In genomic region chr7:143901360-143901709, GRCh38 we compare ENCODE assay signal across 8 cellular contexts. TPM values are rescaled to one million over a fixed set of nuclear protein-coding genes. Genes with fewer than 3 reads are reported as not detected.
A peak's percentile ranks its signal among the peaks of the same experiment; 100 is the strongest.
DNase-seq lines count a peak whose midpoint lies in the region; TF ChIP-seq lines count a peak whose summit lies in the region.

No MANE protein-coding gene starts in this region.

- peaks cover 6 to 16% (median 14%) of the 10 kb centered on the region in 4 donors for H3K4me1 ChIP-seq in liver (ENCODE audit: control insufficient read depth in 4 of 4, insufficient read depth in 4 of 4, low read length in 3 of 4)

- DNase-seq in NCI-H146 treated with DMSO at 0.1 percent for 48 hours (lab: John Stamatoyannopoulos, UW; ENCODE audit: unreplicated experiment): peak; percentile 11
- no peak for DNase-seq in NCI-H146 (lab: John Stamatoyannopoulos, UW)
- DNase-seq in NCI-H774 (lab: John Stamatoyannopoulos, UW): peak; percentile 62
- peak; percentile 72 for DNase-seq in choroid plexus epithelial cell (ENCODE audit: low read depth)
- peak; percentile 45 for DNase-seq in superior temporal gyrus (ENCODE audit: extremely low spot score)
- DNase-seq in activated gamma-delta T cell (lab: John Stamatoyannopoulos, UW): no peak
- DNase-seq in iPS-NIHi7 (ENCODE audit: extremely low spot score): no peak

- H3K4me3 ChIP-seq in choroid plexus epithelial cell (ENCODE audit: low read depth, low read length): peak overlapping the region; percentile 75
- H3K4me3 ChIP-seq in liver (ENCODE audit: low read depth in 1 of 3, low read length in 3 of 3): peak overlapping the region; percentile 62 to 91 (median 71)

- peak overlapping the region; percentile 69 to 87 for H3K9ac ChIP-seq in liver (ENCODE audit: low read depth in 1 of 2, low read length in 2 of 2)

- H3K9me3 ChIP-seq in liver (ENCODE audit: control insufficient read depth in 4 of 4, low read length in 3 of 4): no peaks in the 10 kb centered on the region

- TF ChIP-seq CTCF in choroid plexus epithelial cell (conservative IDR thresholded peaks at IDR 0.05; ENCODE audit: low read depth, low read length) (no peak), liver (IDR thresholded peaks at IDR 0.05; ENCODE audit: low read depth, low read length, missing input control) (no peak)

- WGBS in liver: 1% methylated on average over 15 of the region's 15 CpGs

- peak overlapping the region; percentile 83 to 91 for H3K27ac ChIP-seq in liver (ENCODE audit: low read depth in 1 of 2, low read length in 2 of 2)

- TF ChIP-seq RAD21 in liver (IDR thresholded peaks at IDR 0.05): no peak

- H3K36me3 ChIP-seq in liver (ENCODE audit: control insufficient read depth in 4 of 4, insufficient read depth in 3 of 4, low read depth in 1 of 4, low read length in 3 of 4): no peaks in the 10 kb centered on the region

- no peaks in the 10 kb centered on the region for H3K27me3 ChIP-seq in liver (ENCODE audit: control insufficient read depth in 4 of 4, insufficient read depth in 4 of 4, low read length in 3 of 4)

TF ChIP-seq in liver, 16 proteins besides CTCF, POLR2A, EP300 and RAD21:
- TF ChIP-seq RXRA (IDR thresholded peaks at IDR 0.05): no peak
- no peak for TF ChIP-seq TAF1 (conservative IDR thresholded peaks at IDR 0.05)
- TF ChIP-seq NR2F2 (IDR thresholded peaks at IDR 0.05): no peak
- TF ChIP-seq HNF4A (conservative IDR thresholded peaks at IDR 0.05): no peak
- TF ChIP-seq HNF4G (IDR thresholded peaks at IDR 0.05): no peak
- TF ChIP-seq FOXA1 (IDR thresholded peaks at IDR 0.05): no peak
- TF ChIP-seq EGR1 (IDR thresholded peaks at IDR 0.05; ENCODE audit: low read depth in 2 of 2): no peak
- no peak for TF ChIP-seq MAX (IDR thresholded peaks at IDR 0.05)
- no peak for TF ChIP-seq YY1 (IDR thresholded peaks at IDR 0.05)
- no peak for TF ChIP-seq ATF3 (IDR thresholded peaks at IDR 0.05)
- TF ChIP-seq, protein P1, sequence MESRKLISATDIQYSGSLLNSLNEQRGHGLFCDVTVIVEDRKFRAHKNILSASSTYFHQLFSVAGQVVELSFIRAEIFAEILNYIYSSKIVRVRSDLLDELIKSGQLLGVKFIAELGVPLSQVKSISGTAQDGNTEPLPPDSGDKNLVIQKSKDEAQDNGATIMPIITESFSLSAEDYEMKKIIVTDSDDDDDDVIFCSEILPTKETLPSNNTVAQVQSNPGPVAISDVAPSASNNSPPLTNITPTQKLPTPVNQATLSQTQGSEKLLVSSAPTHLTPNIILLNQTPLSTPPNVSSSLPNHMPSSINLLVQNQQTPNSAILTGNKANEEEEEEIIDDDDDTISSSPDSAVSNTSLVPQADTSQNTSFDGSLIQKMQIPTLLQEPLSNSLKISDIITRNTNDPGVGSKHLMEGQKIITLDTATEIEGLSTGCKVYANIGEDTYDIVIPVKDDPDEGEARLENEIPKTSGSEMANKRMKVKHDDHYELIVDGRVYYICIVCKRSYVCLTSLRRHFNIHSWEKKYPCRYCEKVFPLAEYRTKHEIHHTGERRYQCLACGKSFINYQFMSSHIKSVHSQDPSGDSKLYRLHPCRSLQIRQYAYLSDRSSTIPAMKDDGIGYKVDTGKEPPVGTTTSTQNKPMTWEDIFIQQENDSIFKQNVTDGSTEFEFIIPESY (IDR thresholded peaks at IDR 0.05): no peak
- no peak for TF ChIP-seq SP1 (IDR thresholded peaks at IDR 0.05)
- no peak for TF ChIP-seq FOXA2 (IDR thresholded peaks at IDR 0.05)
- no peak for TF ChIP-seq REST (IDR thresholded peaks at IDR 0.05)
- TF ChIP-seq JUND (IDR thresholded peaks at IDR 0.05): no peak
- TF ChIP-seq GABPA (IDR thresholded peaks at IDR 0.05 in 1 of 2, conservative IDR thresholded peaks at IDR 0.05 in 1 of 2): no peak

RNA-seq across cellular contexts. Expression of gene TCAF1, which starts 0.6 kb away (rescaled TPM):
- total RNA-seq in liver: 10 to 100 TPM; 25.4 to 75.1 TPM
- 10 to 100 TPM; 20.2 to 34.9 TPM for polyA plus RNA-seq in liver

RNA-seq across cellular contexts. Expression of gene OR2F2, which starts 33.7 kb away (rescaled TPM):
- total RNA-seq in liver: not detected
- not detected for polyA plus RNA-seq in liver

RNA-seq across cellular contexts. Expression of gene OR2F1, which starts 53.3 kb away (rescaled TPM):
- total RNA-seq in liver: under 1 TPM; under 0.01 to 0.05 TPM
- polyA plus RNA-seq in liver: not detected

Comparison
In these comparisons a context has a peak if more than half of its experiments do, and no peak if none do; other contexts are left out.
1. DNase-seq: peak in NCI-H146 treated with DMSO at 0.1 percent for 48 hours (single experiment), NCI-H774 (single experiment), choroid plexus epithelial cell (single experiment) and superior temporal gyrus (single experiment); none in NCI-H146 (single experiment), activated gamma-delta T cell (single experiment) and iPS-NIHi7 (single experiment).